In the genomic region with DNA sequence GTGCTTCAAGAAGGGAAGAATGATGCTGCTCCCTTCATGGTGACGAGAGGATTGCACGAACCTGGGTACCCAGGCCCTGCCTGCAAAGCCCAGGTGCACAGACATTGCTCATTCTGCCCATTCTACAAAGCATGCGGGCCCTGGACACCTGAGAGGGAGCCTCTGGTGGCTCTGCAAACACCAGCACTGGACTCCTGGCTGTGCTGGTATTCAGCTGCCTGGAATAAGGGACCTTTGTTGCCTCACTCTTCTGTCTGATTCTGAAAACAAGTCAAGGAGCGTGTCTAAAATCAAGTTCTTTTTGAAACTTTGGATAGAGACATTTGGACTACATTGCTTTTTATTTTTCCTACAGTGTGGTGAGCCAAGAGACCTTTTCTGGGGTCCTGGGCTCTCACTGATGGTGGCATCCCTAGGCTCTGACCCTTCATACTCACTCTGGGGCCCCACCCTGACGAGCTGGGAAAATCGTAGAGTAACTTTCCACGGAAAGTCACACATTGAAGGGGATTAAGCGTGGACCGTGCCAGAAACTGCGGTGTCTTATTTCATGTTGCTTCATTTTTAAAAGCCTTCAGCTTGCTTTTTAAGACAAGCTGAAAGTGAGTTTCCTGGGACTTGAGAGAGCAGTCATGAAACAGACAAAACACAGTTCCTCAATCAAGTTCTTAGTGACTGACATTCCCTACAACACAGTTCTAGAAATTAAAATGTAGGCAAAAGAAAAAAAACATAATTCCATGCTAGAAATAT, we compare ENCODE assay signal across 15 cellular contexts. TPM values are rescaled to one million over a fixed set of nuclear protein-coding genes. Genes with fewer than 3 reads are reported as not detected.
DNase-seq lines count a peak whose midpoint lies in the region; ATAC-seq and TF ChIP-seq lines count a peak whose summit lies in the region.
"Had no signal": no experiment of that assay in that cellular context is flagged by ENCODE, and none has a peak within 500 bp of the region (broad histone marks: within the 10 kb centered on the region; RNA-seq: fewer than 3 reads in every experiment).

No MANE protein-coding gene starts in this region.

- peak; percentile 59 for DNase-seq in A673 (ENCODE audit: low spot score)
- DNase-seq in ascending aorta (ENCODE audit: low spot score in 2 of 2), result no peak
- DNase-seq in left cardiac atrium, result peak; percentile 42
- peak; percentile 80 for DNase-seq in sigmoid colon
- no peak for DNase-seq in NOMO-1 (lab: John Stamatoyannopoulos, UW; ENCODE audit: unreplicated experiment in 2 of 2)
- DNase-seq in NOMO-1 treated with DMSO at 0.1 percent for 48 hours (lab: John Stamatoyannopoulos, UW; ENCODE audit: unreplicated experiment), result no peak
- no peak for DNase-seq in AG08396 (ENCODE audit: low spot score)
- DNase-seq in Kasumi-1 (lab: John Stamatoyannopoulos, UW), result no peak
- DNase-seq: activated CD8-positive, alpha-beta memory T cell treated with anti-CD3 and anti-CD28 coated beads for 24 hours; endodermal cell; KG1; PC-9; stimulated activated CD4-positive, alpha-beta T cell treated with anti-CD3 and anti-CD28 coated beads, Interleukin-15, amount 100 ng/mL, for 24 hours had no signal

- intact Hi-C loops in A673 (cut with micrococcal nuclease; ENCODE audit: unreplicated experiment) (no loop called here), ascending aorta (cut with DNase I) (no loop called here), left cardiac atrium (cut with DNase I) (no loop called here), sigmoid colon (cut with DNase I) (no loop called here)

- TF ChIP-seq EP300 in sigmoid colon (IDR thresholded peaks at IDR 0.05), result no peak

- POLR2A ChIA-PET in A673 (lab: Charles Lee; ENCODE audit: low non-redundant PET), result interaction anchor here (0.6 kb wide), 1 partner anchor 163 kb away, joined by 3 read pairs; no protein-coding TSS in a partner anchor

- H3K9me3 ChIP-seq in A673 (ENCODE audit: low read depth, low read length, poor library complexity, severe bottlenecking), result no peaks in the 10 kb centered on the region
- no peaks in the 10 kb centered on the region for H3K9me3 ChIP-seq in ascending aorta
- no peaks in the 10 kb centered on the region for H3K9me3 ChIP-seq in sigmoid colon

- TF ChIP-seq POLR2A in sigmoid colon (IDR thresholded peaks at IDR 0.05), result no peak

- H3K27ac ChIP-seq in A673 (ENCODE audit: low read depth, low read length, poor library complexity, severe bottlenecking) (peak overlapping the region; percentile 64), ascending aorta (peak overlapping the region; percentile 9 to 79), sigmoid colon (peak overlapping the region; percentile 73 to 90 (median 76))
- H3K27ac ChIP-seq: PC-9 had no signal

- H3K4me1 ChIP-seq in A673 (ENCODE audit: insufficient read depth, low read length, poor library complexity, severe bottlenecking) (peaks cover 49% of the 10 kb centered on the region), ascending aorta (peaks cover 10 to 29% of the 10 kb centered on the region in 2 donors), sigmoid colon (peaks cover 0 to 73% (median 66%) of the 10 kb centered on the region in 4 donors)

- no peak for ATAC-seq in left cardiac atrium
- ATAC-seq: HCT116 had no signal

- 83 to 90% methylated on average over 10 of the region's 10 CpGs for WGBS in sigmoid colon, 2 donors

- no TSS peak for BruUV-seq in A673 (replicated peaks; lab: Mats Ljungman, UMichigan)

- H3K27me3 ChIP-seq in A673 (replicated peaks; ENCODE audit: insufficient read depth, low read depth, low read length, poor library complexity), result no peaks in the 10 kb centered on the region
- no peaks in the 10 kb centered on the region for H3K27me3 ChIP-seq in ascending aorta
- H3K27me3 ChIP-seq in sigmoid colon, result no peaks in the 10 kb centered on the region

- TF ChIP-seq CTCF in A673 (conservative IDR thresholded peaks at IDR 0.05; ENCODE audit: low read depth, low read length), result no peak
- no peak for TF ChIP-seq CTCF in ascending aorta (IDR thresholded peaks at IDR 0.05)
- no peak for TF ChIP-seq CTCF in sigmoid colon (IDR thresholded peaks at IDR 0.05)

- CTCF ChIA-PET in A673 (lab: Charles Lee), result no interaction called here

- H3K4me3 ChIP-seq in A673 (ENCODE audit: low read depth, low read length, poor library complexity, severe bottlenecking) (no peak overlapping the region), ascending aorta (no peak overlapping the region), sigmoid colon (no peak overlapping the region)
- H3K4me3 ChIP-seq: PC-9 had no signal

- H3K36me3 ChIP-seq in A673 (ENCODE audit: insufficient read depth, low read length, poor library complexity, severe bottlenecking) (no peaks in the 10 kb centered on the region), ascending aorta (no peaks in the 10 kb centered on the region), sigmoid colon (no peaks in the 10 kb centered on the region)

RNA-seq across cellular contexts. Expression of a gene that starts 24.0 kb away (rescaled TPM):
- total RNA-seq in A673 (2021), result 0.09 and 0.44 TPM in 2 replicates
- total RNA-seq in ascending aorta, result not detected
- under 1 TPM; 0.21 TPM for total RNA-seq in left cardiac atrium
- total RNA-seq in sigmoid colon, result 1 to 10 TPM in 1 of 4 donors, under 1 TPM in 3; 0.14 to 1.1 (median 0.50) TPM
- under 1 TPM in 1 of 3 donors, not detected in 2; 0.16 TPM for polyA plus RNA-seq in sigmoid colon
- total RNA-seq: T-helper 2 cell treated with Interferon-gamma antibody and Interleukin-4, amounts not matched to agents 100 ng/mL and 5 ng/mL, for 36 hours had no signal

Comparison
In these comparisons a context has a peak if more than half of its experiments do, and no peak if none do; other contexts are left out.
1. DNase-seq: peak in A673 (single experiment), left cardiac atrium (single experiment) and sigmoid colon (single experiment); none in ascending aorta (0 of 2), NOMO-1 (0 of 2), NOMO-1 treated with DMSO at 0.1 percent for 48 hours (single experiment), AG08396 (single experiment) and Kasumi-1 (0 of 2).
2. Peak in every context shown above with its lines, with median percentiles within 50 percentile points of each other: H3K27ac ChIP-seq.